20 cellular contexts compared by ENCODE assay signal in genomic region chr2:2286592-2286991, GRCh38.
DNase-seq lines count a peak whose midpoint lies in the region; ATAC-seq and TF ChIP-seq lines count a peak whose summit lies in the region.
"Had no signal": no experiment of that assay in that cellular context is flagged by ENCODE, and none has a peak within 500 bp of the region (broad histone marks: within the 10 kb centered on the region; RNA-seq: fewer than 3 reads in every experiment).

No MANE protein-coding gene starts in this region.

- no peak for TF ChIP-seq POLR2A in erythroblast (IDR thresholded peaks at IDR 0.05; ENCODE audit: low read length)

- peak; percentile 34 for DNase-seq in NCI-H2029 (lab: John Stamatoyannopoulos, UW)
- no peak for DNase-seq in NCI-H2029 treated with DMSO at 0.1 percent for 48 hours (lab: John Stamatoyannopoulos, UW)
- peak; percentile 61 for DNase-seq in NCI-H2107 (lab: John Stamatoyannopoulos, UW)
- peak; percentile 83 for DNase-seq in NCI-H510A treated with DMSO at 0.1 percent for 48 hours (lab: John Stamatoyannopoulos, UW)
- no peak for DNase-seq in erythroblast (lab: John Stamatoyannopoulos, UW)
- DNase-seq in kidney glomerular epithelial cell (lab: John Stamatoyannopoulos, UW): no peak
- no peak for DNase-seq in foreskin melanocyte
- DNase-seq: 8988T; BE2C; Calu3; CD4-positive, alpha-beta T cell; GDM1; KBM-7; NCI-H2171; NCI-H524 treated with DMSO at 0.1 percent for 48 hours; RPMI8226; SIG-M5 had no signal

- no peak for ATAC-seq in HG02571 (IDR thresholded peaks at IDR 0.05; ENCODE audit: unreplicated experiment)
- ATAC-seq: GM12878, GM23338 had no signal

Comparison
In these comparisons a context has a peak if more than half of its experiments do, and no peak if none do; other contexts are left out.
1. DNase-seq: peak in NCI-H2029 (single experiment), NCI-H2107 (single experiment) and NCI-H510A treated with DMSO at 0.1 percent for 48 hours (single experiment); none in NCI-H2029 treated with DMSO at 0.1 percent for 48 hours (single experiment), erythroblast (0 of 2), kidney glomerular epithelial cell (single experiment) and foreskin melanocyte (single experiment).